In genomic region chr21:36535618-36536241, GRCh38 we compare ENCODE assay signal across 13 cellular contexts. TPM values are rescaled to one million over a fixed set of nuclear protein-coding genes. Genes with fewer than 3 reads are reported as not detected.
DNase-seq lines count a peak whose midpoint lies in the region; ATAC-seq, FAIRE-seq and TF ChIP-seq lines count a peak whose summit lies in the region.
"Had no signal": no experiment of that assay in that cellular context is flagged by ENCODE, and none has a peak within 500 bp of the region (broad histone marks: within the 10 kb centered on the region; RNA-seq: fewer than 3 reads in every experiment).

No MANE protein-coding gene starts in this region.

- H3K36me3 Mint-ChIP-seq in natural killer cell treated with Interleukin-12 subunit alpha and Interleukin-12 subunit beta and Interleukin-15 and Interleukin-18, amount 100 ng/mL, for 72 hours, result no peaks in the 10 kb centered on the region
- H3K36me3 Mint-ChIP-seq: CD8-positive, alpha-beta memory T cell had no signal

- peak; percentile 77 for TF ChIP-seq POLR2A in GM12891 (IDR thresholded peaks at IDR 0.05; ENCODE audit: low read depth, low read length)

- peak; percentile 23 for DNase-seq in GM12891 (ENCODE audit: insufficient read length, low spot score)
- peak; percentile 31 for DNase-seq in GM19240 (ENCODE audit: insufficient read length, low spot score)
- DNase-seq in NCI-H1417 treated with DMSO at 0.1 percent for 48 hours (lab: John Stamatoyannopoulos, UW), result peak; percentile 23
- no peak for DNase-seq in LoVo (ENCODE audit: low spot score)
- DNase-seq in hippocampal formation (lab: John Stamatoyannopoulos, UW), result no peak
- DNase-seq in natural killer cell treated with Interleukin-12 subunit alpha and Interleukin-12 subunit beta and Interleukin-15 and Interleukin-18, amount 100 ng/mL, for 72 hours (ENCODE audit: low spot score), result no peak
- no peak for DNase-seq in NOMO-1 (lab: John Stamatoyannopoulos, UW; ENCODE audit: unreplicated experiment in 2 of 2)
- DNase-seq: anterior cingulate cortex; CD8-positive, alpha-beta memory T cell; midbrain; upper lobe of left lung had no signal

- no peak overlapping the region for H3K4me3 Mint-ChIP-seq in natural killer cell treated with Interleukin-12 subunit alpha and Interleukin-12 subunit beta and Interleukin-15 and Interleukin-18, amount 100 ng/mL, for 72 hours
- H3K4me3 Mint-ChIP-seq: CD8-positive, alpha-beta memory T cell had no signal

- peaks cover 0 to under 1% of the 10 kb centered on the region in 2 donors for H3K27me3 Mint-ChIP-seq in natural killer cell treated with Interleukin-12 subunit alpha and Interleukin-12 subunit beta and Interleukin-15 and Interleukin-18, amount 100 ng/mL, for 72 hours

- ATAC-seq in HG02852 (IDR thresholded peaks at IDR 0.05; ENCODE audit: unreplicated experiment), result peak; percentile 81
- ATAC-seq in natural killer cell treated with Interleukin-12 subunit alpha and Interleukin-12 subunit beta and Interleukin-15 and Interleukin-18, amount 100 ng/mL, for 72 hours, result no peak

- H3K27ac Mint-ChIP-seq in natural killer cell treated with Interleukin-12 subunit alpha and Interleukin-12 subunit beta and Interleukin-15 and Interleukin-18, amount 100 ng/mL, for 72 hours, result no peak overlapping the region

- peaks cover 0 to 3% of the 10 kb centered on the region in 2 donors for H3K4me1 Mint-ChIP-seq in natural killer cell treated with Interleukin-12 subunit alpha and Interleukin-12 subunit beta and Interleukin-15 and Interleukin-18, amount 100 ng/mL, for 72 hours (ENCODE audit: low read depth in 2 of 2)
- H3K4me1 Mint-ChIP-seq: CD8-positive, alpha-beta memory T cell had no signal

- no peaks in the 10 kb centered on the region for H3K9me3 Mint-ChIP-seq in natural killer cell treated with Interleukin-12 subunit alpha and Interleukin-12 subunit beta and Interleukin-15 and Interleukin-18, amount 100 ng/mL, for 72 hours
- H3K9me3 Mint-ChIP-seq: CD8-positive, alpha-beta memory T cell had no signal

- FAIRE-seq in GM12891 (lab: Jason Lieb, UNC), result peak; percentile 87

TF ChIP-seq in GM12891, 5 proteins besides CTCF, POLR2A, EP300 and RAD21:
- TF ChIP-seq POLR2AphosphoS5 (IDR thresholded peaks at IDR 0.05; ENCODE audit: low read depth, low read length) (peak; percentile 79), POU2F2 (IDR thresholded peaks at IDR 0.05; ENCODE audit: low read depth, low read length) (peak; percentile 27; the same call in 1 of the 2 replicates), TAF1 (IDR thresholded peaks at IDR 0.05; ENCODE audit: low read depth, low read length) (peak; percentile 58), PAX5 (IDR thresholded peaks at IDR 0.05; ENCODE audit: insufficient read depth, low read length, severe bottlenecking) (no peak), SPI1 (IDR thresholded peaks at IDR 0.05; ENCODE audit: low read depth, low read length) (0 out of 2 replicates have a peak, but pooled peaks have one; percentile 13)

RNA-seq across cellular contexts. Expression of gene CLDN14, which starts 55.8 kb away (rescaled TPM):
- polyA plus RNA-seq in GM12891 (2012; ENCODE audit: low read depth, missing spikeins), result 13.8 TPM
- total RNA-seq in natural killer cell treated with Interleukin-12 subunit alpha and Interleukin-12 subunit beta and Interleukin-15 and Interleukin-18, amount 100 ng/mL, for 72 hours, result not detected
- total RNA-seq: CD8-positive, alpha-beta memory T cell; HT1080 had no signal
- polyA plus RNA-seq: CD8-positive, alpha-beta memory T cell had no signal

Comparison
In these comparisons a context has a peak if more than half of its experiments do, and no peak if none do; other contexts are left out.
1. DNase-seq: peak in GM12891 (single experiment), GM19240 (single experiment) and NCI-H1417 treated with DMSO at 0.1 percent for 48 hours (single experiment); none in LoVo (single experiment), hippocampal formation (0 of 2), natural killer cell treated with Interleukin-12 subunit alpha and Interleukin-12 subunit beta and Interleukin-15 and Interleukin-18, amount 100 ng/mL, for 72 hours (single experiment) and NOMO-1 (0 of 2).